In the genomic region with DNA sequence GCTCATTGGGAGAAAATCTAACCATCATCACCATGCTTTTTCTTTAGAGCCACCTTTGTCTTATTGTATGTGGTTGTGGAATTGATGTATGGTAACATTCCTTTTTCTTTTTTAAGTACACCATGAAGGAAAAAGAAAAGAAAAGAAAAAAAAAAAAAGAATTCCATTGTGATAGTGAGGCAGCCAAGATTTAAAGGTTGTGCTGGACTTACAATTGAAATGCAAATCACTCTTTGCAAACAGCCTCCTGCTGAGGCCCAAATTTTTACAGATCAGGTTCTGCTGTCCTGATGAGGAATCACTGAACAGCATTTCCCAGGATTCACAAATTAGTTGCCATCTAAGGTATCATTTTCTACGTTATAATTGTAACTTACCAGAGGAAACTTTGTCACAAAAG, we compare ENCODE assay signal across 1 cellular context.
TF ChIP-seq lines count a peak whose summit lies in the region.

No MANE protein-coding gene starts in this region.

TF ChIP-seq in H1, 55 proteins besides CTCF, POLR2A, EP300 and RAD21:
- no peak for TF ChIP-seq CBX8 (IDR thresholded peaks at IDR 0.05; ENCODE audit: borderline replicate concordance, low read depth, low read length)
- no peak for TF ChIP-seq CBX5 (IDR thresholded peaks at IDR 0.05; ENCODE audit: low read depth, low read length)
- TF ChIP-seq, protein P1, sequence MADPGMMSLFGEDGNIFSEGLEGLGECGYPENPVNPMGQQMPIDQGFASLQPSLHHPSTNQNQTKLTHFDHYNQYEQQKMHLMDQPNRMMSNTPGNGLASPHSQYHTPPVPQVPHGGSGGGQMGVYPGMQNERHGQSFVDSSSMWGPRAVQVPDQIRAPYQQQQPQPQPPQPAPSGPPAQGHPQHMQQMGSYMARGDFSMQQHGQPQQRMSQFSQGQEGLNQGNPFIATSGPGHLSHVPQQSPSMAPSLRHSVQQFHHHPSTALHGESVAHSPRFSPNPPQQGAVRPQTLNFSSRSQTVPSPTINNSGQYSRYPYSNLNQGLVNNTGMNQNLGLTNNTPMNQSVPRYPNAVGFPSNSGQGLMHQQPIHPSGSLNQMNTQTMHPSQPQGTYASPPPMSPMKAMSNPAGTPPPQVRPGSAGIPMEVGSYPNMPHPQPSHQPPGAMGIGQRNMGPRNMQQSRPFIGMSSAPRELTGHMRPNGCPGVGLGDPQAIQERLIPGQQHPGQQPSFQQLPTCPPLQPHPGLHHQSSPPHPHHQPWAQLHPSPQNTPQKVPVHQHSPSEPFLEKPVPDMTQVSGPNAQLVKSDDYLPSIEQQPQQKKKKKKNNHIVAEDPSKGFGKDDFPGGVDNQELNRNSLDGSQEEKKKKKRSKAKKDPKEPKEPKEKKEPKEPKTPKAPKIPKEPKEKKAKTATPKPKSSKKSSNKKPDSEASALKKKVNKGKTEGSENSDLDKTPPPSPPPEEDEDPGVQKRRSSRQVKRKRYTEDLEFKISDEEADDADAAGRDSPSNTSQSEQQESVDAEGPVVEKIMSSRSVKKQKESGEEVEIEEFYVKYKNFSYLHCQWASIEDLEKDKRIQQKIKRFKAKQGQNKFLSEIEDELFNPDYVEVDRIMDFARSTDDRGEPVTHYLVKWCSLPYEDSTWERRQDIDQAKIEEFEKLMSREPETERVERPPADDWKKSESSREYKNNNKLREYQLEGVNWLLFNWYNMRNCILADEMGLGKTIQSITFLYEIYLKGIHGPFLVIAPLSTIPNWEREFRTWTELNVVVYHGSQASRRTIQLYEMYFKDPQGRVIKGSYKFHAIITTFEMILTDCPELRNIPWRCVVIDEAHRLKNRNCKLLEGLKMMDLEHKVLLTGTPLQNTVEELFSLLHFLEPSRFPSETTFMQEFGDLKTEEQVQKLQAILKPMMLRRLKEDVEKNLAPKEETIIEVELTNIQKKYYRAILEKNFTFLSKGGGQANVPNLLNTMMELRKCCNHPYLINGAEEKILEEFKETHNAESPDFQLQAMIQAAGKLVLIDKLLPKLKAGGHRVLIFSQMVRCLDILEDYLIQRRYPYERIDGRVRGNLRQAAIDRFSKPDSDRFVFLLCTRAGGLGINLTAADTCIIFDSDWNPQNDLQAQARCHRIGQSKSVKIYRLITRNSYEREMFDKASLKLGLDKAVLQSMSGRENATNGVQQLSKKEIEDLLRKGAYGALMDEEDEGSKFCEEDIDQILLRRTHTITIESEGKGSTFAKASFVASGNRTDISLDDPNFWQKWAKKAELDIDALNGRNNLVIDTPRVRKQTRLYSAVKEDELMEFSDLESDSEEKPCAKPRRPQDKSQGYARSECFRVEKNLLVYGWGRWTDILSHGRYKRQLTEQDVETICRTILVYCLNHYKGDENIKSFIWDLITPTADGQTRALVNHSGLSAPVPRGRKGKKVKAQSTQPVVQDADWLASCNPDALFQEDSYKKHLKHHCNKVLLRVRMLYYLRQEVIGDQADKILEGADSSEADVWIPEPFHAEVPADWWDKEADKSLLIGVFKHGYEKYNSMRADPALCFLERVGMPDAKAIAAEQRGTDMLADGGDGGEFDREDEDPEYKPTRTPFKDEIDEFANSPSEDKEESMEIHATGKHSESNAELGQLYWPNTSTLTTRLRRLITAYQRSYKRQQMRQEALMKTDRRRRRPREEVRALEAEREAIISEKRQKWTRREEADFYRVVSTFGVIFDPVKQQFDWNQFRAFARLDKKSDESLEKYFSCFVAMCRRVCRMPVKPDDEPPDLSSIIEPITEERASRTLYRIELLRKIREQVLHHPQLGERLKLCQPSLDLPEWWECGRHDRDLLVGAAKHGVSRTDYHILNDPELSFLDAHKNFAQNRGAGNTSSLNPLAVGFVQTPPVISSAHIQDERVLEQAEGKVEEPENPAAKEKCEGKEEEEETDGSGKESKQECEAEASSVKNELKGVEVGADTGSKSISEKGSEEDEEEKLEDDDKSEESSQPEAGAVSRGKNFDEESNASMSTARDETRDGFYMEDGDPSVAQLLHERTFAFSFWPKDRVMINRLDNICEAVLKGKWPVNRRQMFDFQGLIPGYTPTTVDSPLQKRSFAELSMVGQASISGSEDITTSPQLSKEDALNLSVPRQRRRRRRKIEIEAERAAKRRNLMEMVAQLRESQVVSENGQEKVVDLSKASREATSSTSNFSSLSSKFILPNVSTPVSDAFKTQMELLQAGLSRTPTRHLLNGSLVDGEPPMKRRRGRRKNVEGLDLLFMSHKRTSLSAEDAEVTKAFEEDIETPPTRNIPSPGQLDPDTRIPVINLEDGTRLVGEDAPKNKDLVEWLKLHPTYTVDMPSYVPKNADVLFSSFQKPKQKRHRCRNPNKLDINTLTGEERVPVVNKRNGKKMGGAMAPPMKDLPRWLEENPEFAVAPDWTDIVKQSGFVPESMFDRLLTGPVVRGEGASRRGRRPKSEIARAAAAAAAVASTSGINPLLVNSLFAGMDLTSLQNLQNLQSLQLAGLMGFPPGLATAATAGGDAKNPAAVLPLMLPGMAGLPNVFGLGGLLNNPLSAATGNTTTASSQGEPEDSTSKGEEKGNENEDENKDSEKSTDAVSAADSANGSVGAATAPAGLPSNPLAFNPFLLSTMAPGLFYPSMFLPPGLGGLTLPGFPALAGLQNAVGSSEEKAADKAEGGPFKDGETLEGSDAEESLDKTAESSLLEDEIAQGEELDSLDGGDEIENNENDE (IDR thresholded peaks at IDR 0.05; ENCODE audit: insufficient replicate concordance, low read length), result peak; percentile 60
- no peak for TF ChIP-seq EZH2 (IDR thresholded peaks at IDR 0.05; ENCODE audit: low read depth, low read length, severe bottlenecking)
- TF ChIP-seq SP1 (IDR thresholded peaks at IDR 0.05; ENCODE audit: low read depth, low read length), result no peak
